Comparison of ENCODE assay signal across 8 cellular contexts in the genomic region with DNA sequence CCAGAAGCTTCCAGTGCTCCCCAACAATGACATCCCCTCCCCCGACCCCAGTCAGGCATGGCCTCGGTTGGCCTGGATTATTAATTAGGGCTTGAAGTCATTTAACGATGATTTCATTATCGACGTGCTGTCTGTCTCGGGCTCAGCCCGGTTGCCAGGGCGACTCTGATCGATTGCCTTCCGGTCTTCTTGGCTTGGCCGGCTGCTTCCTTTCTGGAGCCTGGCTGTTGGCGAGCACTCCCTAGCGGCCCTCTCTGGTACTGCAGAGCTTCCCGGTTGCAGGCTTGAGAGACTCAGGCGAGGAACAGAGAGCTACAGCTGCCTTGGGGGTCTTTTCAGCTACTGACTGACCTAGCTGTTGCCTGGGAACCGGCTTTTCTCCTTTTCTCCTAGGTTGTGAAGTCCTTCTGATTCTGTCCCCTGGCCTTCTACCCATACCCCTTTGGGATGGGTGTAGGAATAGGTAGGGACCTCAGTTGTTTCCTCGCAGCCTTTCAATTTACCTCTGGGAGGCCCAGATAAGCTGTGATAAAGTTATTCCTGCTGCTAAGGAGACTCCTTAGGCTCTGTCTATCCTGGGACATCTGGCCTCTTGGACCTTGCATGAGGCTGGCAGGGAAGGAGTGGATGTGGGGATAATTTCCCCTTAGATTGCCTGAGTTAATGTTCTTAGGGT. TPM values are rescaled to one million over a fixed set of nuclear protein-coding genes. Genes with fewer than 3 reads are reported as not detected.
DNase-seq lines count a peak whose midpoint lies in the region; ATAC-seq, FAIRE-seq and TF ChIP-seq lines count a peak whose summit lies in the region.

No MANE protein-coding gene starts in this region.

- H3K27me3 ChIP-seq in HUES6 (ENCODE audit: control insufficient read depth, insufficient read depth, low read length) = peaks cover 88% of the 10 kb centered on the region
- H3K27me3 ChIP-seq in pancreas = no peaks in the 10 kb centered on the region
- H3K27me3 ChIP-seq in upper lobe of left lung = peaks cover 0 to 7% (median 0%) of the 10 kb centered on the region in 4 donors

- H3K36me3 ChIP-seq in HUES6 (ENCODE audit: control insufficient read depth, insufficient read depth, low read length) (no peaks in the 10 kb centered on the region), pancreas (no peaks in the 10 kb centered on the region), upper lobe of left lung (no peaks in the 10 kb centered on the region)

- H3K9me3 ChIP-seq in HUES6 (ENCODE audit: control insufficient read depth, insufficient read depth, low read depth, low read length) (no peaks in the 10 kb centered on the region), pancreas (no peaks in the 10 kb centered on the region), upper lobe of left lung (no peaks in the 10 kb centered on the region)

- 4 to 5% methylated on average over 17 of the region's 17 CpGs for WGBS in pancreas, 2 donors
- WGBS in upper lobe of left lung, 2 donors = 10 to 11% methylated on average over 12 to 17 of the region's 17 CpGs

- H3K27ac ChIP-seq in HUES6 (ENCODE audit: low read depth, low read length) = no peak overlapping the region
- peak overlapping the region in 1 of 4 donors; percentile 17 for H3K27ac ChIP-seq in pancreas
- H3K27ac ChIP-seq in upper lobe of left lung = no peak overlapping the region

- ATAC-seq in GM21423 (IDR thresholded peaks at IDR 0.05; ENCODE audit: unreplicated experiment) = peak; percentile 55
- peak; percentile 78 to 95 (median 90) for ATAC-seq in pancreas
- ATAC-seq in upper lobe of left lung (ENCODE audit: low FRiP score in 2 of 2) = peak; percentile 72 to 89

- peak overlapping the region; percentile 81 for H3K4me3 Mint-ChIP-seq in glutamatergic neuron (ENCODE audit: unreplicated experiment)

- H3K27me3 Mint-ChIP-seq in glutamatergic neuron (ENCODE audit: unreplicated experiment) = peaks cover 4% of the 10 kb centered on the region

- TF ChIP-seq POLR2A in upper lobe of left lung (IDR thresholded peaks at IDR 0.05) = no peak

- H3K4me3 ChIP-seq in HUES6 (ENCODE audit: low read depth, low read length) = peak overlapping the region; percentile 56
- no peak overlapping the region for H3K4me3 ChIP-seq in pancreas
- peak overlapping the region in 1 of 4 donors; percentile 8 for H3K4me3 ChIP-seq in upper lobe of left lung

- H3K4me1 ChIP-seq in HUES6 (ENCODE audit: control insufficient read depth, insufficient read depth, low read length) (peaks cover 40% of the 10 kb centered on the region), pancreas (peaks cover 0 to 4% (median 0%) of the 10 kb centered on the region in 3 donors), upper lobe of left lung (peaks cover 4 to 30% (median 12%) of the 10 kb centered on the region in 4 donors)

- H3K27ac Mint-ChIP-seq in glutamatergic neuron (ENCODE audit: unreplicated experiment) = peak overlapping the region; percentile 90

- peaks cover 20% of the 10 kb centered on the region for H3K4me1 Mint-ChIP-seq in glutamatergic neuron (ENCODE audit: low read depth, unreplicated experiment)

- no peaks in the 10 kb centered on the region for H3K36me3 Mint-ChIP-seq in glutamatergic neuron (ENCODE audit: unreplicated experiment)

- H3K9me3 Mint-ChIP-seq in glutamatergic neuron (ENCODE audit: unreplicated experiment) = peaks cover 6% of the 10 kb centered on the region

- DNase-seq in DMS153 (lab: John Stamatoyannopoulos, UW) = peak; percentile 63
- DNase-seq in RPMI7951 (ENCODE audit: low read depth) = peak; percentile 54
- DNase-seq in activated gamma-delta T cell treated with anti-CD3 and anti-CD28 coated beads, Interleukin-2, amount 50 U/mL, for 16 hours (ENCODE audit: low read depth) = peak; percentile 72
- DNase-seq in glutamatergic neuron = peak; percentile 98
- DNase-seq in pancreas = peak; percentile 76 to 95 (median 90)
- DNase-seq in upper lobe of left lung = peak in 1 of 2 donors; percentile 81

- no peak for TF ChIP-seq EP300 in upper lobe of left lung (IDR thresholded peaks at IDR 0.05)

- intact Hi-C loops in pancreas (cut with DNase I) = no loop called here

- FAIRE-seq in pancreas (lab: Jason Lieb, UNC) = no peak

- H3K9ac ChIP-seq in HUES6 (ENCODE audit: low read length) = no peak overlapping the region

- peak; percentile 94 for TF ChIP-seq CTCF in glutamatergic neuron (IDR thresholded peaks at IDR 0.05; ENCODE audit: partially characterized antibody, unreplicated experiment)
- TF ChIP-seq CTCF in pancreas (IDR thresholded peaks at IDR 0.05) = peak; percentile 94 to 96 (median 94)
- TF ChIP-seq CTCF in upper lobe of left lung (IDR thresholded peaks at IDR 0.05) = peak; percentile 76 to 92 (median 84)

RNA-seq across cellular contexts. Expression of a gene that starts 5.5 kb away (rescaled TPM):
- not detected in 2 replicates for total RNA-seq in RPMI7951 (2014; rRNA removed; shearing (Covaris generic))
- total RNA-seq in glutamatergic neuron (ENCODE audit: unreplicated experiment) = not detected
- total RNA-seq in pancreas = not detected
- not detected for polyA plus RNA-seq in pancreas
- not detected for total RNA-seq in upper lobe of left lung

RNA-seq across cellular contexts. Expression of a gene that starts 30.0 kb away (rescaled TPM):
- total RNA-seq in RPMI7951 (2014; rRNA removed; shearing (Covaris generic)) = 27.4 and 47.0 TPM in 2 replicates
- total RNA-seq in glutamatergic neuron (ENCODE audit: unreplicated experiment) = 151 TPM
- total RNA-seq in pancreas = 100 to 1,000 TPM in 1 of 6 donors, 10 to 100 TPM in 5; 28.2 to 102 (median 72.3) TPM
- polyA plus RNA-seq in pancreas = 100 to 1,000 TPM; 102 to 103 TPM
- 100 to 1,000 TPM; 147 to 605 (median 204) TPM for total RNA-seq in upper lobe of left lung
